Comparison of ENCODE assay signal across 8 cellular contexts in the genomic region with DNA sequence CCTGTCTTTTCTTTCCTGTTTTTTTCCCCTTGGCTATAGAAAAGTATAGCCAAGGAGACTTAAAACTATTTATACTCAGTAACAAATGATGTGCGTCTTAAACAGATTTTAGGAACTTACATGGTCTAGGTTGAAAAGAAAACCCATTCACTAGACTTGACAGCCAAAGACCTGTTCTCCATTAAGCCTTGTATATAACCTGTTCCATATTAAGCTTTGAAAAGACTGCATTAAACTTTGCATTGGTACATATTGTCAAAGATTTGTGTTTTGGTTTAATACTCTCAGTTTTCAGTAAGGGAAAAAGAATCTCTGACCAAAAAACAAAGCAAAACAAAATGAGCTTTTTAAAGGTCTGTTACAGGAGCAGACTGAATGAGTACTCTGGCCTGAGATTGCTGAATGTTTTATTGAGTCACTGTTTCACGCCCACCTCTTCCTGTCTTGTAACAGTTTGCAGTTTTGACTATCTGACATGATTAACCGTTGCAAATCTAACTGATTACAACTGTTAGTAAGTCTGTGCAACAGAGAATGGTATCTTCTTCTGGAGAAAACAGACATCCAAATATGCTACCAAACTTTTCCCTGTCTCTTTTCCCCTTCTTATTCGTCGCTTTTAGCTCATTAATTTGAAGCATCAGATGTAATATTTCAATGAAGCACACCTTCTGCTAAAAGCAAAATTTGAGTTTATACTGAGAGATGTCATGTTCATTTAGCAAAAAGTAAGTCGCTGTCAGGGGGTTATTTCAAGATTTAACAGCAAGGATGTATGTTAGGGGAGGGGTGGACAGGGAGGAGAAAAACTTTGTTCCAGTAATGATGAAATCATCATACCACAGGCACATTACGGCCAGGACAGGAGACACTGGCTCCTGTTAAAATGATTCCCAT. TPM values are rescaled to one million over a fixed set of nuclear protein-coding genes. Genes with fewer than 3 reads are reported as not detected.
A peak's percentile ranks its signal among the peaks of the same experiment; 100 is the strongest.
DNase-seq lines count a peak whose midpoint lies in the region; ATAC-seq and TF ChIP-seq lines count a peak whose summit lies in the region.

No MANE protein-coding gene starts in this region.

- ATAC-seq in GM18520 (IDR thresholded peaks at IDR 0.05; ENCODE audit: unreplicated experiment): peak; percentile 54

- dilution Hi-C loops in mammary epithelial cell (cut with HindIII; ENCODE audit: low sequenced_read_pairs): no loop called here

- H3K9me3 Mint-ChIP-seq in endodermal cell (no peaks in the 10 kb centered on the region), Calu3 (ENCODE audit: low read depth, unreplicated experiment) (no peaks in the 10 kb centered on the region)

- H3K4me2 ChIP-seq in mammary epithelial cell (ENCODE audit: insufficient read depth, low read depth, low read length) (peak overlapping the region; percentile 80), osteoblast (ENCODE audit: insufficient read depth, low read length) (peak overlapping the region; percentile 74)

- no peaks in the 10 kb centered on the region for H3K79me2 ChIP-seq in mammary epithelial cell (ENCODE audit: insufficient read depth, low read length)
- peaks cover 47% of the 10 kb centered on the region for H3K79me2 ChIP-seq in osteoblast (ENCODE audit: insufficient read depth, low read length)

- H3K4me1 ChIP-seq in mammary epithelial cell (ENCODE audit: insufficient read depth, low read length) (peaks cover 50% of the 10 kb centered on the region), osteoblast (ENCODE audit: insufficient read depth, low read length) (peaks cover 73% of the 10 kb centered on the region), endodermal cell (ENCODE audit: control insufficient read depth, insufficient read depth, low read length) (no peaks in the 10 kb centered on the region)

- CTCF ChIA-PET in mammary epithelial cell (lab: Charles Lee; ENCODE audit: low non-redundant PET): no interaction called here
- CTCF ChIA-PET in Calu3 (lab: Charles Lee): no interaction called here

- BruUV-seq in mammary epithelial cell (replicated peaks; lab: Mats Ljungman, UMichigan): TSS peak; percentile 64
- no TSS peak for BruUV-seq in Calu3 (replicated peaks; lab: Mats Ljungman, UMichigan)

- no peaks in the 10 kb centered on the region for H3K36me3 ChIP-seq in mammary epithelial cell (ENCODE audit: insufficient read depth, low read length)
- H3K36me3 ChIP-seq in osteoblast (ENCODE audit: insufficient read depth, low read length): peaks cover 27% of the 10 kb centered on the region
- H3K36me3 ChIP-seq in endodermal cell (ENCODE audit: control insufficient read depth, insufficient read depth, low read length): no peaks in the 10 kb centered on the region

- 6% methylated on average over 7 of the region's 7 CpGs for WGBS in mammary epithelial cell (ENCODE audit: low coverage, missing lambda C conversion rate)
- WGBS in endodermal cell (ENCODE audit: insufficient coverage in 1 of 2, insufficient read length in 1 of 2), 2 experiments: 90% methylated on average over 5 to 7 of the region's 7 CpGs

- peak overlapping the region; percentile 46 for H3K27ac ChIP-seq in mammary epithelial cell (ENCODE audit: insufficient read depth, low read depth, low read length)
- peak overlapping the region; percentile 95 for H3K27ac ChIP-seq in osteoblast (ENCODE audit: low read depth, low read length)
- H3K27ac ChIP-seq in endodermal cell (ENCODE audit: low read depth, low read length): no peak overlapping the region

- no peak overlapping the region for H3K27ac Mint-ChIP-seq in endodermal cell
- no peak overlapping the region for H3K27ac Mint-ChIP-seq in Calu3 (ENCODE audit: unreplicated experiment)

- no peak overlapping the region for H3K4me3 Mint-ChIP-seq in endodermal cell
- H3K4me3 Mint-ChIP-seq in Calu3 (ENCODE audit: low read depth, unreplicated experiment): no peak overlapping the region

- H3K36me3 Mint-ChIP-seq in endodermal cell (ENCODE audit: low read depth) (no peaks in the 10 kb centered on the region), Calu3 (ENCODE audit: insufficient read depth, unreplicated experiment) (no peaks in the 10 kb centered on the region)

- DNase-seq in NCI-H226: peak; percentile 81
- DNase-seq in mammary epithelial cell: peak; percentile 78
- DNase-seq in osteoblast (ENCODE audit: insufficient read length, low spot score, missing footprints): no peak
- DNase-seq in DMS114 treated with DMSO at 0.1 percent for 48 hours (lab: John Stamatoyannopoulos, UW; ENCODE audit: unreplicated experiment): no peak
- no peak for DNase-seq in endodermal cell
- DNase-seq in NCI-H524 (lab: John Stamatoyannopoulos, UW): no peak
- DNase-seq in Calu3: no peak

- H2AFZ ChIP-seq in mammary epithelial cell (ENCODE audit: low read depth, low read length) (peak overlapping the region; percentile 17), osteoblast (ENCODE audit: low read length) (no peak overlapping the region)

- H3K4me3 ChIP-seq in mammary epithelial cell (replicated peaks in 1 of 3; ENCODE audit: insufficient read depth in 1 of 3, low read depth in 2 of 3, low read length in 3 of 3): peak overlapping the region in 2 of 3 experiments; percentile 7 to 9
- H3K4me3 ChIP-seq in osteoblast (ENCODE audit: insufficient read depth, low read length): peak overlapping the region; percentile 57
- H3K4me3 ChIP-seq in endodermal cell (ENCODE audit: low read length): no peak overlapping the region

- H3K9me3 ChIP-seq in mammary epithelial cell (replicated peaks; ENCODE audit: insufficient read depth, low read length) (no peaks in the 10 kb centered on the region), osteoblast (ENCODE audit: low read depth, low read length) (no peaks in the 10 kb centered on the region), endodermal cell (ENCODE audit: control insufficient read depth, low read length) (no peaks in the 10 kb centered on the region)

- H4K20me1 ChIP-seq in mammary epithelial cell (ENCODE audit: insufficient read depth, low read length) (no peaks in the 10 kb centered on the region), osteoblast (ENCODE audit: insufficient read depth, low read length) (no peaks in the 10 kb centered on the region)

- TF ChIP-seq CTCF in mammary epithelial cell (conservative IDR thresholded peaks at IDR 0.05 in 1 of 2, IDR thresholded peaks at IDR 0.05 in 1 of 2; ENCODE audit: extremely low read depth in 1 of 2, insufficient read depth in 1 of 2, low read depth in 1 of 2, low read length in 2 of 2) (no peak), osteoblast (IDR thresholded peaks at IDR 0.05; ENCODE audit: extremely low read depth, low read depth, low read length) (no peak), endodermal cell (conservative IDR thresholded peaks at IDR 0.05) (no peak), Calu3 (IDR thresholded peaks at IDR 0.05; ENCODE audit: unreplicated experiment) (no peak)

- H3K4me1 Mint-ChIP-seq in endodermal cell (peaks cover 6% of the 10 kb centered on the region), Calu3 (ENCODE audit: low read depth, unreplicated experiment) (peaks cover 55% of the 10 kb centered on the region)

- intact Hi-C loops in mammary epithelial cell (cut with micrococcal nuclease) (loop anchor here (5.0 kb wide), 1 partner anchor 221 kb away; no protein-coding TSS in a partner anchor), Calu3 (cut with micrococcal nuclease; ENCODE audit: unreplicated experiment) (no loop called here)

- in situ Hi-C loops in mammary epithelial cell (cut with MboI; ENCODE audit: low sequenced_read_pairs in 2 of 2): no loop called here

- no peaks in the 10 kb centered on the region for H3K27me3 ChIP-seq in mammary epithelial cell (ENCODE audit: insufficient read depth, low read length)
- no peaks in the 10 kb centered on the region for H3K27me3 ChIP-seq in osteoblast (ENCODE audit: insufficient read depth, low read length)
- no peaks in the 10 kb centered on the region for H3K27me3 ChIP-seq in endodermal cell (ENCODE audit: control insufficient read depth, insufficient read depth, low read length, poor library complexity, severe bottlenecking)

- peak overlapping the region; percentile 11 for H3K9ac ChIP-seq in mammary epithelial cell (ENCODE audit: insufficient read depth, low read length)
- H3K9ac ChIP-seq in endodermal cell (ENCODE audit: extremely low read depth, low read length, poor library complexity, severe bottlenecking): no peak overlapping the region

- H3K27me3 Mint-ChIP-seq in endodermal cell (ENCODE audit: insufficient read depth) (peaks cover 3% of the 10 kb centered on the region), Calu3 (ENCODE audit: unreplicated experiment) (no peaks in the 10 kb centered on the region)

RNA-seq across cellular contexts. Expression of gene SUPT3H, which starts 59.1 kb away (rescaled TPM):
- total RNA-seq in mammary epithelial cell (1 to 10 TPM; 7.3 to 8.3 TPM), osteoblast (4.7 TPM in 2 replicates), endodermal cell (10 to 100 TPM; 32.4 to 34.7 TPM), Calu3 (2022) (7.0 and 10.3 TPM in 2 replicates)
- polyA plus RNA-seq in mammary epithelial cell: 6.1 TPM
- not detected for polyA minus RNA-seq in mammary epithelial cell
- polyA plus RNA-seq in endodermal cell (2013, experiment 1 of 2): 22.9 TPM
- polyA plus RNA-seq in endodermal cell (2013, experiment 2 of 2): 26.2 TPM

Comparison
In these comparisons a context has a peak if more than half of its experiments do, and no peak if none do; other contexts are left out.
1. DNase-seq: peak in NCI-H226 (single experiment) and mammary epithelial cell (single experiment); none in osteoblast (single experiment), DMS114 treated with DMSO at 0.1 percent for 48 hours (single experiment), endodermal cell (single experiment), NCI-H524 (0 of 2) and Calu3 (single experiment).